Comparison of ENCODE assay signal across 11 cellular contexts in the genomic region with DNA sequence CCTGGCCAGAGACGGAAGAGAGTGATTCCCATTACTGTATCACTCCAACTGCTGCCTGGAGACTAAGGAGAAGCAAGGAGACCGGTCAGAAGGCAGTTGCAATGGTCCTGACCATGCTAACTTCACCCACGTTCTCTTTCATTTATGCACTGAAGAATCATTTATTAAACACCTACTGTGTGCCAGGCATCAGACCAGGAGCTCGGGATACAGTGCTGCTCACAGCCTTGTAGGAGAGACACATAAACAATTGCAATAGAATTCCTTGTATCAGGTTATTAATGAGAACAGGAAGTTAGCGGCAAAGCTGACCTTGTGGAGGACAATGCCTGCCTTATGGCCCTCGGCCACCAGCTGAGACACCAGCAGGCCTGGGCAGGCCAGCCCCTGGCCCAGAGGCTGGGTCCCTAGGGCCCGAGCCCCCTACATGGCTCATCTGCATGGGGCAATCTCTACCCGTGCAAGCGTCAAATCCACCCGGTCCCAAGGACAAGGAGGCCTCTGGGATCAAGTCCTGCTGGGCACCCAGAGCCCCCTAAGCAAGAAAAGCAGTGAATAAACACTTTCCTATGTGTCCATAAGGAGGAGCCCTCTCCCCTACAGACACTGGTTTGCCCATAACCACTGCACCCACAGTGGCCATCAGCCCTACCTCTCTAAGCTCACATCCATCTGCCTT. TPM values are rescaled to one million over a fixed set of nuclear protein-coding genes. Genes with fewer than 3 reads are reported as not detected.
A peak's percentile ranks its signal among the peaks of the same experiment; 100 is the strongest.
DNase-seq lines count a peak whose midpoint lies in the region; ATAC-seq, FAIRE-seq and TF ChIP-seq lines count a peak whose summit lies in the region.
"Had no signal": no experiment of that assay in that cellular context is flagged by ENCODE, and none has a peak within 500 bp of the region (broad histone marks: within the 10 kb centered on the region; RNA-seq: fewer than 3 reads in every experiment).

No MANE protein-coding gene starts in this region.

- H4K20me1 ChIP-seq in GM12878 (ENCODE audit: control insufficient read depth, insufficient read depth), result no peaks in the 10 kb centered on the region
- no peaks in the 10 kb centered on the region for H4K20me1 ChIP-seq in osteoblast (ENCODE audit: insufficient read depth, low read length)

- no peak overlapping the region for H3K4me3 ChIP-seq in NB4 (ENCODE audit: low read depth, low read length)
- no peak overlapping the region for H3K4me3 ChIP-seq in GM12878
- H3K4me3 ChIP-seq in osteoblast (ENCODE audit: insufficient read depth, low read length), result no peak overlapping the region
- H3K4me3 ChIP-seq: right atrium auricular region had no signal

- H3K4me1 ChIP-seq in GM12878 (ENCODE audit: control insufficient read depth, insufficient read depth, low read length) (no peaks in the 10 kb centered on the region), osteoblast (ENCODE audit: insufficient read depth, low read length) (no peaks in the 10 kb centered on the region)
- H3K4me1 ChIP-seq: right atrium auricular region had no signal

- TF ChIP-seq POLR2A in NB4 (IDR thresholded peaks at IDR 0.05; ENCODE audit: extremely low read depth, insufficient read length), result no peak
- no peak for TF ChIP-seq POLR2A in GM12878 (IDR thresholded peaks at IDR 0.05; ENCODE audit: low read depth, low read length)
- no peak for TF ChIP-seq POLR2A in erythroblast (IDR thresholded peaks at IDR 0.05; ENCODE audit: low read length)

- WGBS in GM12878 (ENCODE audit: insufficient coverage, insufficient replicate concordance, low lambda C conversion rate, missing lambda C conversion rate), result 36% methylated on average over 10 of the region's 10 CpGs

- peak; percentile 41; the same call in 1 of the 3 replicates for ATAC-seq in GM12878
- ATAC-seq in HG02852 (IDR thresholded peaks at IDR 0.05; ENCODE audit: unreplicated experiment), result no peak
- ATAC-seq: T-cell had no signal

- no peak overlapping the region for H3K27ac ChIP-seq in GM12878 (ENCODE audit: control insufficient read depth, insufficient read depth)
- no peak overlapping the region for H3K27ac ChIP-seq in osteoblast (ENCODE audit: low read depth, low read length)
- H3K27ac ChIP-seq: right atrium auricular region had no signal

- H3K36me3 ChIP-seq in GM12878 (ENCODE audit: control insufficient read depth in 2 of 2, insufficient read depth in 2 of 2, low read length in 1 of 2), result no peaks in the 10 kb centered on the region
- H3K36me3 ChIP-seq in osteoblast (ENCODE audit: insufficient read depth, low read length), result no peaks in the 10 kb centered on the region
- H3K36me3 ChIP-seq: right atrium auricular region had no signal

- peak; percentile 42 for TF ChIP-seq CTCF in NB4 (IDR thresholded peaks at IDR 0.05; ENCODE audit: low read depth, low read length)
- TF ChIP-seq CTCF in GM12878 (IDR thresholded peaks at IDR 0.05 in 2 of 3, conservative IDR thresholded peaks at IDR 0.05 in 1 of 3; ENCODE audit: control insufficient read depth in 2 of 3, extremely low read depth in 1 of 3, insufficient read depth in 1 of 3, low read depth in 3 of 3, low read length in 3 of 3), result peak in 1 of 3 experiments; percentile 11; a peak in 1 of 6 replicates
- no peak for TF ChIP-seq CTCF in osteoblast (IDR thresholded peaks at IDR 0.05; ENCODE audit: extremely low read depth, low read depth, low read length)

- RAD21 ChIA-PET in GM12878 (lab: Charles Lee; ENCODE audit: unreplicated experiment), result interaction anchor here (0.5 kb wide), 1 partner anchor 154 kb away, joined by 4 read pairs; no protein-coding TSS in a partner anchor

- H3K9ac ChIP-seq in GM12878 (ENCODE audit: control insufficient read depth, insufficient read depth, low read length), result no peak overlapping the region

- CTCF ChIA-PET in GM12878 (lab: Yijun Ruan, JAX), result no interaction called here

- no peak for FAIRE-seq in GM12878 (lab: Jason Lieb, UNC)

- intact Hi-C loops in GM12878 (cut with micrococcal nuclease; ENCODE audit: unreplicated experiment), result no loop called here

- TF ChIP-seq RAD21 in GM12878 (IDR thresholded peaks at IDR 0.05; ENCODE audit: insufficient read depth, low read depth, low read length), result no peak

- POLR2A ChIA-PET in GM12878 (lab: Charles Lee), result no interaction called here

- H3K4me2 ChIP-seq in GM12878 (ENCODE audit: control insufficient read depth, insufficient read depth) (no peak overlapping the region), osteoblast (ENCODE audit: insufficient read depth, low read length) (no peak overlapping the region)

- BruUV-seq in GM12878 (replicated peaks; lab: Mats Ljungman, UMichigan), result no TSS peak

- no peak for TF ChIP-seq EP300 in GM12878 (IDR thresholded peaks at IDR 0.05; ENCODE audit: borderline replicate concordance in 1 of 2, control insufficient read depth in 1 of 2, low read depth in 2 of 2, low read length in 2 of 2)

- SMC1A ChIA-PET in GM12878 (lab: Charles Lee; ENCODE audit: uncharacterized antibody, unreplicated experiment), result no interaction called here

- in situ Hi-C loops in GM12878 (cut with MboI), result no loop called here

- peak; percentile 4 for DNase-seq in NCI-H2107 treated with DMSO at 0.1 percent for 48 hours (lab: John Stamatoyannopoulos, UW; ENCODE audit: unreplicated experiment)
- DNase-seq in NCI-H2107 (lab: John Stamatoyannopoulos, UW), result no peak
- peak; percentile 49 for DNase-seq in NB4 (ENCODE audit: low read depth)
- DNase-seq in GM12878 (ENCODE audit: low read depth, low spot score), result no peak
- peak; percentile 70 for DNase-seq in osteoblast (ENCODE audit: insufficient read length, low spot score, missing footprints)
- DNase-seq in erythroblast (lab: John Stamatoyannopoulos, UW), result no peak
- DNase-seq in NCI-H1436 treated with DMSO at 0.1 percent for 48 hours (lab: John Stamatoyannopoulos, UW), result no peak
- DNase-seq: effector CD4-positive, alpha-beta T cell; T-cell had no signal

- H3K9me3 ChIP-seq in GM12878 (replicated peaks; ENCODE audit: control insufficient read depth, insufficient read depth, low read length) (no peaks in the 10 kb centered on the region), osteoblast (ENCODE audit: low read depth, low read length) (no peaks in the 10 kb centered on the region)
- H3K9me3 ChIP-seq: right atrium auricular region had no signal

- H2AFZ ChIP-seq in GM12878 (ENCODE audit: control insufficient read depth, low read depth, low read length) (no peak overlapping the region), osteoblast (ENCODE audit: low read length) (no peak overlapping the region)

- no peaks in the 10 kb centered on the region for H3K79me2 ChIP-seq in GM12878 (ENCODE audit: control insufficient read depth, insufficient read depth, low read length)
- H3K79me2 ChIP-seq in osteoblast (ENCODE audit: insufficient read depth, low read length), result no peaks in the 10 kb centered on the region

- H3K27me3 ChIP-seq in GM12878 (replicated peaks in 1 of 2; ENCODE audit: control insufficient read depth in 2 of 2, insufficient read depth in 2 of 2, low read length in 1 of 2) (no peaks in the 10 kb centered on the region), osteoblast (ENCODE audit: insufficient read depth, low read length) (no peaks in the 10 kb centered on the region)
- H3K27me3 ChIP-seq: right atrium auricular region had no signal

RNA-seq across cellular contexts. Expression of a gene that starts 8.6 kb away (rescaled TPM):
- 6.2 and 6.8 TPM in 2 replicates for total RNA-seq in GM12878 (2013; cell fraction: nucleolus; rRNA removed)
- total RNA-seq in GM12878 (2014; rRNA removed) (0.16 and 0.17 TPM in 2 replicates), GM12878 (2014; rRNA removed; fragmentation: Illumina TruSeq; extraction: Trizol) (0.18 TPM in 1 of 2 replicates, not detected in the other), GM12878 (2021) (0.21 and 0.41 TPM in 2 replicates), osteoblast (not detected in 2 replicates)
- polyA plus RNA-seq in GM12878 (2011; ENCODE audit: low read depth), result not detected
- polyA plus RNA-seq in GM12878 (2011; rRNA removed) (0.10 and 0.30 TPM in 2 replicates), GM12878 (2014; fragmentation: Illumina TruSeq; extraction: Trizol) (0.06 TPM in 1 of 2 replicates, not detected in the other), GM12878 (2014; fragmentation: Nextera tagmentation; extraction: Ambion mirVana) (under 1 TPM in 1 of 2 experiments, not detected in 1; 0.04 TPM), GM12878 (2014; rRNA removed) (0.18 and 0.30 TPM in 2 replicates), GM12878 (2016; fragmentation: Nextera tagmentation; extraction: Ambion mirVana) (under 1 TPM; 0.13 to 0.21 TPM)
- 0.27 TPM in 2 replicates for polyA plus RNA-seq in GM12878 (2011; cell fraction: cytosol; rRNA removed)
- 1.0 and 1.2 TPM in 2 replicates for polyA plus RNA-seq in GM12878 (2011; cell fraction: nucleus; rRNA removed)
- polyA plus RNA-seq in GM12878 (2012), result 0.21 and 0.22 TPM in 2 replicates
- polyA minus RNA-seq in GM12878 (2011; rRNA and poly(A)+ RNA removed), result 0.73 and 2.2 TPM in 2 replicates
- polyA minus RNA-seq in GM12878 (2011; cell fraction: cytosol; rRNA and poly(A)+ RNA removed), result not detected in 2 replicates
- 2.2 and 2.9 TPM in 2 replicates for polyA minus RNA-seq in GM12878 (2011; cell fraction: nucleus; rRNA and poly(A)+ RNA removed)
- total RNA-seq: right atrium auricular region had no signal

RNA-seq across cellular contexts. Expression of a gene that starts 55.8 kb away (rescaled TPM):
- 7.7 and 8.1 TPM in 2 replicates for total RNA-seq in GM12878 (2013; cell fraction: nucleolus; rRNA removed)
- total RNA-seq in GM12878 (2014; rRNA removed) (4.1 and 5.9 TPM in 2 replicates), GM12878 (2014; rRNA removed; fragmentation: Illumina TruSeq; extraction: Trizol) (3.4 and 3.5 TPM in 2 replicates), GM12878 (2021) (7.5 and 8.5 TPM in 2 replicates), osteoblast (0.88 and 1.1 TPM in 2 replicates)
- 0.35 TPM for polyA plus RNA-seq in GM12878 (2011; ENCODE audit: low read depth)
- polyA plus RNA-seq in GM12878 (2011; rRNA removed) (1.9 and 3.7 TPM in 2 replicates), GM12878 (2014; fragmentation: Illumina TruSeq; extraction: Trizol) (1.0 and 3.1 TPM in 2 replicates), GM12878 (2014; fragmentation: Nextera tagmentation; extraction: Ambion mirVana) (under 1 TPM; 0.35 to 0.44 TPM), GM12878 (2014; rRNA removed) (4.7 and 6.2 TPM in 2 replicates), GM12878 (2016; fragmentation: Nextera tagmentation; extraction: Ambion mirVana) (1 to 10 TPM; 5.8 to 6.5 TPM)
- polyA plus RNA-seq in GM12878 (2011; cell fraction: cytosol; rRNA removed), result 5.0 and 6.4 TPM in 2 replicates
- polyA plus RNA-seq in GM12878 (2011; cell fraction: nucleus; rRNA removed), result 8.9 and 13.7 TPM in 2 replicates
- polyA plus RNA-seq in GM12878 (2012), result 1.1 and 1.8 TPM in 2 replicates
- 3.1 and 6.5 TPM in 2 replicates for polyA minus RNA-seq in GM12878 (2011; rRNA and poly(A)+ RNA removed)
- 2.8 and 2.9 TPM in 2 replicates for polyA minus RNA-seq in GM12878 (2011; cell fraction: cytosol; rRNA and poly(A)+ RNA removed)
- polyA minus RNA-seq in GM12878 (2011; cell fraction: nucleus; rRNA and poly(A)+ RNA removed), result 3.7 and 7.4 TPM in 2 replicates

Comparison
In these comparisons a context has a peak if more than half of its experiments do, and no peak if none do; other contexts are left out.
1. DNase-seq: peak in NCI-H2107 treated with DMSO at 0.1 percent for 48 hours (single experiment), NB4 (single experiment) and osteoblast (single experiment); none in NCI-H2107 (single experiment), GM12878 (single experiment), erythroblast (0 of 2) and NCI-H1436 treated with DMSO at 0.1 percent for 48 hours (single experiment).